In genomic region chr3:128616516-128617269, GRCh38 we compare ENCODE assay signal across 8 cellular contexts. TPM values are rescaled to one million over a fixed set of nuclear protein-coding genes. Genes with fewer than 3 reads are reported as not detected.
A peak's percentile ranks its signal among the peaks of the same experiment; 100 is the strongest.
DNase-seq lines count a peak whose midpoint lies in the region; ATAC-seq, FAIRE-seq and TF ChIP-seq lines count a peak whose summit lies in the region.

No MANE protein-coding gene starts in this region.

- H3K4me1 ChIP-seq in kidney (ENCODE audit: control insufficient read depth in 1 of 2, insufficient read depth in 1 of 2, low read depth in 1 of 2, low read length in 2 of 2), result peaks cover 16 to 17% of the 10 kb centered on the region in 2 donors
- peaks cover 9% of the 10 kb centered on the region for H3K4me1 ChIP-seq in testis

- H3K9me3 Mint-ChIP-seq in activated T-cell treated with anti-CD3 and anti-CD28 coated beads, Interleukin-2, amount 50 U/mL, for 24 hours, result no peaks in the 10 kb centered on the region
- no peaks in the 10 kb centered on the region for H3K9me3 Mint-ChIP-seq in activated CD8-positive, alpha-beta T cell treated with anti-CD3 and anti-CD28 coated beads, Interleukin-2, amount 10 ng/mL, durations not matched to agents 7 days and 5 days (ENCODE audit: insufficient read depth)

- peak overlapping the region; percentile 73 to 83 for H3K9ac ChIP-seq in kidney (ENCODE audit: low read length in 2 of 2)

- TF ChIP-seq POLR2A in testis (IDR thresholded peaks at IDR 0.05), result no peak

- no peaks in the 10 kb centered on the region for H3K27me3 ChIP-seq in testis

- H3K36me3 ChIP-seq in kidney (ENCODE audit: control insufficient read depth in 1 of 2, insufficient read depth in 2 of 2, low read length in 2 of 2) (peaks cover 18 to 20% of the 10 kb centered on the region in 2 donors), testis (ENCODE audit: low read depth, missing control alignments) (no peaks in the 10 kb centered on the region)

- H3K4me3 ChIP-seq in kidney (ENCODE audit: low read length in 2 of 2), result peak overlapping the region; percentile 17 to 93
- H3K4me3 ChIP-seq in testis, result peak overlapping the region; percentile 82 to 89

- no peak for DNase-seq in activated T-cell treated with anti-CD3 and anti-CD28 coated beads, Interleukin-2, amount 50 U/mL, for 24 hours
- DNase-seq in activated T-cell treated with anti-CD3 and anti-CD28 coated beads, Interleukin-2, amount 50 U/mL, for 48 hours, result no peak
- no peak for DNase-seq in activated CD8-positive, alpha-beta T cell treated with anti-CD3 and anti-CD28 coated beads, Interleukin-2, amount 10 ng/mL, durations not matched to agents 7 days and 5 days
- DNase-seq in kidney, result no peak
- DNase-seq in testis, result no peak
- no peak for DNase-seq in pons (ENCODE audit: low spot score)
- no peak for DNase-seq in NCI-H226

- H3K27me3 Mint-ChIP-seq in activated T-cell treated with anti-CD3 and anti-CD28 coated beads, Interleukin-2, amount 50 U/mL, for 24 hours, result no peaks in the 10 kb centered on the region
- H3K27me3 Mint-ChIP-seq in activated CD8-positive, alpha-beta T cell treated with anti-CD3 and anti-CD28 coated beads, Interleukin-2, amount 10 ng/mL, durations not matched to agents 7 days and 5 days (ENCODE audit: low read depth), result no peaks in the 10 kb centered on the region

- ATAC-seq in activated CD8-positive, alpha-beta T cell treated with anti-CD3 and anti-CD28 coated beads, Interleukin-2, amount 10 ng/mL, durations not matched to agents 7 days and 5 days, result no peak
- no peak for ATAC-seq in GM18870 (IDR thresholded peaks at IDR 0.05; ENCODE audit: unreplicated experiment)

- WGBS in testis, 2 donors, result 76 to 100% methylated on average over 4 to 16 of the region's 16 CpGs

- peaks cover 41% of the 10 kb centered on the region for H3K4me1 Mint-ChIP-seq in activated T-cell treated with anti-CD3 and anti-CD28 coated beads, Interleukin-2, amount 50 U/mL, for 24 hours (ENCODE audit: low read depth)
- H3K4me1 Mint-ChIP-seq in activated CD8-positive, alpha-beta T cell treated with anti-CD3 and anti-CD28 coated beads, Interleukin-2, amount 10 ng/mL, durations not matched to agents 7 days and 5 days (ENCODE audit: low read depth), result peaks cover 45% of the 10 kb centered on the region

- POLR2A ChIA-PET in activated CD8-positive, alpha-beta T cell treated with anti-CD3 and anti-CD28 coated beads, Interleukin-2, amount 10 ng/mL, durations not matched to agents 7 days and 5 days (lab: Charles Lee), result interaction anchor here (0.6 to 1.7 kb wide), 5 partner anchors 12 to 306 kb away, joined by 3 to 13 read pairs (median 3); partner anchors contain the start of gene RPN1

- peaks cover 61% of the 10 kb centered on the region for H3K36me3 Mint-ChIP-seq in activated T-cell treated with anti-CD3 and anti-CD28 coated beads, Interleukin-2, amount 50 U/mL, for 24 hours (ENCODE audit: low read depth)
- peaks cover 42% of the 10 kb centered on the region for H3K36me3 Mint-ChIP-seq in activated CD8-positive, alpha-beta T cell treated with anti-CD3 and anti-CD28 coated beads, Interleukin-2, amount 10 ng/mL, durations not matched to agents 7 days and 5 days (ENCODE audit: low read depth)

- CTCF ChIA-PET in activated CD8-positive, alpha-beta T cell treated with anti-CD3 and anti-CD28 coated beads, Interleukin-2, amount 10 ng/mL, durations not matched to agents 7 days and 5 days (lab: Charles Lee), result interaction anchor here (0.9 to 3.1 kb wide), 20 partner anchors 8 to 561 kb away, joined by 3 to 25 read pairs (median 7); partner anchors contain the start of genes ACAD9 and RPN1

- TF ChIP-seq CTCF in kidney (IDR thresholded peaks at IDR 0.05; ENCODE audit: borderline replicate concordance, extremely low read depth, insufficient read depth) (no peak), testis (IDR thresholded peaks at IDR 0.05) (no peak)

- H3K4me3 Mint-ChIP-seq in activated T-cell treated with anti-CD3 and anti-CD28 coated beads, Interleukin-2, amount 50 U/mL, for 24 hours, result peak overlapping the region; percentile 94
- peak overlapping the region; percentile 85 for H3K4me3 Mint-ChIP-seq in activated CD8-positive, alpha-beta T cell treated with anti-CD3 and anti-CD28 coated beads, Interleukin-2, amount 10 ng/mL, durations not matched to agents 7 days and 5 days

- no peak for FAIRE-seq in kidney (lab: Jason Lieb, UNC)

- H3K27ac Mint-ChIP-seq in activated T-cell treated with anti-CD3 and anti-CD28 coated beads, Interleukin-2, amount 50 U/mL, for 24 hours, result peak overlapping the region; percentile 97
- H3K27ac Mint-ChIP-seq in activated CD8-positive, alpha-beta T cell treated with anti-CD3 and anti-CD28 coated beads, Interleukin-2, amount 10 ng/mL, durations not matched to agents 7 days and 5 days, result peak overlapping the region; percentile 88

- intact Hi-C loops in kidney (cut with DNase I) (no loop called here), testis (cut with DNase I; ENCODE audit: low total_unique reads) (no loop called here)

- peak overlapping the region in 1 of 2 donors; percentile 57 for H3K27ac ChIP-seq in kidney (ENCODE audit: low read depth in 2 of 2, low read length in 2 of 2)
- peak overlapping the region in 1 of 2 donors; percentile 89 for H3K27ac ChIP-seq in testis

- no peaks in the 10 kb centered on the region for H3K9me3 ChIP-seq in kidney (ENCODE audit: control insufficient read depth in 1 of 2, low read length in 2 of 2)
- no peaks in the 10 kb centered on the region for H3K9me3 ChIP-seq in testis

RNA-seq across cellular contexts. Expression of gene RPN1, which starts 33.9 kb away (rescaled TPM):
- total RNA-seq in activated CD8-positive, alpha-beta T cell treated with anti-CD3 and anti-CD28 coated beads, Interleukin-2, amount 10 ng/mL, durations not matched to agents 7 days and 5 days, result 100 to 1,000 TPM; 157 to 162 TPM
- total RNA-seq in kidney (234 TPM), testis (100 to 1,000 TPM; 200 to 259 TPM)
- polyA plus RNA-seq in kidney (ENCODE audit: insufficient read depth, low read depth, low replicate concordance) (192 TPM), testis (ENCODE audit: insufficient read depth, low read depth, low replicate concordance) (266 TPM)
